Comparison of ENCODE assay signal across 4 cellular contexts in the genomic region with DNA sequence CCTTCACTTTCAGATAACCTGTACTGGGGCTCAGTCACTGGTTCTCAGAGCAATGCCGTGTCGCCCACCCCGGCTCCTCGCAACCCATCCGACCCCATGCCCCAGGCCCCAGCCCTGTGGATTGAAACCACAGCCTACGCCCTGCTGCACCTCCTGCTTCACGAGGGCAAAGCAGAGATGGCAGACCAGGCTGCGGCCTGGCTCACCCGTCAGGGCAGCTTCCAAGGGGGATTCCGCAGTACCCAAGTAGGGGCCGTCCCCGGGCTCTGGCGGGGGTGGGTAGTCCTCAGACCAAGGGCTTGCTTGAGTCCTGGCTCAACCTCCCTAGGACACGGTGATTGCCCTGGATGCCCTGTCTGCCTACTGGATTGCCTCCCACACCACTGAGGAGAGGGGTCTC. TPM values are rescaled to one million over a fixed set of nuclear protein-coding genes. Genes with fewer than 3 reads are reported as not detected.
"Had no signal": no experiment of that assay in that cellular context is flagged by ENCODE, and none has a peak within 500 bp of the region (broad histone marks: within the 10 kb centered on the region; RNA-seq: fewer than 3 reads in every experiment).

No MANE protein-coding gene starts in this region.

RNA-seq across cellular contexts. Expression of a gene that starts 8.7 kb away (rescaled TPM):
- total RNA-seq: GM23248, GM23338, H7, H9 had no signal
- polyA plus RNA-seq: GM23248 had no signal

RNA-seq across cellular contexts. Expression of a gene that starts 15.0 kb away (rescaled TPM):
- total RNA-seq: GM23338 had no signal
